9 cellular contexts compared by ENCODE assay signal in the genomic region with DNA sequence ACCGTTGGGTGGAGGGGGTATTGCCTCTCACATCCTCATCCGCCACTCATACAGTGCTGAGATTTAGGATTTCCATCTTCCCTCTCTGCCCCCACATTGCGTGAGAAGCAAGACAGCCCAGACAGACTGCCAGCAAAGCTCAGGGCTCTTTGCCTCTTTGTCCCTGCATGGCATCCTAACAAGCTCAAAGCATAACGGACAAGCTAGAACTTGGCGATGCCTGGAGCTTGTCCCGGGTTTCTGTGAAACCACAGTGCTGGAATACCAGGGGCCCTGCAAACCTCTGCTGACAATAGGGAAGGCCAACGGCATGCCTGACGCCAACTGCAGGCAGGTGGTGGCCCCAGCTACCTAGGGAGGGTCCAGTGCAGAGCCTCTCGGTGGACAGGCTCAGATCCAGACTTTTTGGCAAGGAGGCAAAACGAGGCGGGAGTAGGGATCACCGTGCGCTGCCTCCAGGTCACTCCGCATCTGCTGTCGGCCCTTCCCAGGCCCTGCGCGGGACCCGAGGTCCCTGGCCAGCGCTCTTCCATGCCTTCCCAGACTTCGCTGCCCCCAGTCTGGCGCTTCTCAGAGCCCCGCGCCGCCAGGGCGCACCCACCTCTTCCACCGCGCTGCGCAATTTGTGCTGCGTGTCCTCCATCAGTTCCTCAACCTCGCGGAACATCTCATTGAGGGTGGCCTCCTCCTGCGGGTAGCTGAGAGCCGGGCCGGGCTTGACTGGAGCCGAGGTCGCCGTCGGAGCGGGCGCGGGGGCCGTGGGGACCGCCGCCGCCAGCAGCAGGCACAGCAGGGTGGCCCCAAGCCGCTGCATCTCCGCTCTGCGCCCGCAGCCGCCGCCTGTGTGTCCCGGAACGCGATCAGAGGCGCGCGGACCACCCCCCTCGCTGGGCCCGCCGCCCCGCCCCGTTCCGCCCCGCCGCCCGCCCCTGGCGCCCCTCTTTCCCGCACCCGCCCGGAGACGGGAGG. TPM values are rescaled to one million over a fixed set of nuclear protein-coding genes. Genes with fewer than 3 reads are reported as not detected.
A peak's percentile ranks its signal among the peaks of the same experiment; 100 is the strongest.
DNase-seq lines count a peak whose midpoint lies in the region; ATAC-seq and TF ChIP-seq lines count a peak whose summit lies in the region.
"Had no signal": no experiment of that assay in that cellular context is flagged by ENCODE, and none has a peak within 500 bp of the region (broad histone marks: within the 10 kb centered on the region; RNA-seq: fewer than 3 reads in every experiment).

A gene (minus strand): TSS at position 858 of the 969 bp plus-strand sequence. CDS start 44 bp downstream, at position 814.

- H3K9ac ChIP-seq in NT2/D1 (ENCODE audit: insufficient read length, low read depth), result peak within 1 kb of the TSS; percentile 82

- no peak within 1 kb of the TSS for H3K27ac ChIP-seq in CD4-positive, alpha-beta T cell (ENCODE audit: low read depth, low read length)
- H3K27ac ChIP-seq in thymus (ENCODE audit: low read depth), result no peak within 1 kb of the TSS
- H3K27ac ChIP-seq: neutrophil had no signal

- no peak for TF ChIP-seq CTCF in CD4-positive, alpha-beta T cell (IDR thresholded peaks at IDR 0.05)
- TF ChIP-seq CTCF in endothelial cell (IDR thresholded peaks at IDR 0.05; ENCODE audit: unreplicated experiment) (no peak), mesothelial cell of epicardium (IDR thresholded peaks at IDR 0.05; ENCODE audit: unreplicated experiment) (no peak)

- H3K9me3 ChIP-seq in CD4-positive, alpha-beta T cell (ENCODE audit: control insufficient read depth, low read length), result no peaks in the 10 kb centered on the region
- H3K9me3 ChIP-seq in NT2/D1 (ENCODE audit: insufficient read depth, low read length) (no peaks in the 10 kb centered on the region), thymus (ENCODE audit: control insufficient read depth) (no peaks in the 10 kb centered on the region)
- H3K9me3 ChIP-seq: neutrophil had no signal

- H3K4me3 Mint-ChIP-seq in CD4-positive, alpha-beta T cell, result peak within 1 kb of the TSS; percentile 77
- H3K4me3 Mint-ChIP-seq in endothelial cell (ENCODE audit: unreplicated experiment) (peak within 1 kb of the TSS; percentile 89), mesothelial cell of epicardium (peak within 1 kb of the TSS; percentile 86)

- H3K36me3 Mint-ChIP-seq in CD4-positive, alpha-beta T cell (ENCODE audit: low read depth), result no peaks in the 10 kb centered on the region
- H3K36me3 Mint-ChIP-seq in endothelial cell (ENCODE audit: low read depth, unreplicated experiment), result no peaks in the 10 kb centered on the region
- H3K36me3 Mint-ChIP-seq in mesothelial cell of epicardium, result no peaks in the 10 kb centered on the region

- POLR2A ChIA-PET in CD4-positive, alpha-beta T cell (lab: Charles Lee), result interaction anchor here (0.9 kb wide), 1 partner anchor 13 kb away, joined by 3 read pairs; no protein-coding TSS in a partner anchor

- peaks cover 68% of the 10 kb centered on the region for H3K27me3 ChIP-seq in CD4-positive, alpha-beta T cell (ENCODE audit: control insufficient read depth, insufficient read depth, low read length)
- peaks cover 11% of the 10 kb centered on the region for H3K27me3 ChIP-seq in NT2/D1 (ENCODE audit: insufficient read depth, insufficient read length)
- peaks cover 45% of the 10 kb centered on the region for H3K27me3 ChIP-seq in thymus (ENCODE audit: control insufficient read depth, insufficient read depth)

- peak within 1 kb of the TSS; percentile 53 for H3K4me3 ChIP-seq in NT2/D1 (ENCODE audit: insufficient read length, low read depth)
- peak within 1 kb of the TSS; percentile 35 for H3K4me3 ChIP-seq in thymus (ENCODE audit: low read length)

- peaks cover 8% of the 10 kb centered on the region for H3K4me1 ChIP-seq in NT2/D1 (ENCODE audit: insufficient read depth, insufficient read length)
- H3K4me1 ChIP-seq in thymus (ENCODE audit: control insufficient read depth, insufficient read depth, low read length), result no peaks in the 10 kb centered on the region

- no peaks in the 10 kb centered on the region for H3K9me3 Mint-ChIP-seq in CD4-positive, alpha-beta T cell
- H3K9me3 Mint-ChIP-seq in endothelial cell (ENCODE audit: unreplicated experiment) (no peaks in the 10 kb centered on the region), mesothelial cell of epicardium (no peaks in the 10 kb centered on the region)

- DNase-seq in CD4-positive, alpha-beta T cell, result no peak
- DNase-seq in NT2/D1 (ENCODE audit: low read depth, low spot score), result no peak
- peak; percentile 16 for DNase-seq in endothelial cell (ENCODE audit: low spot score)
- peak in 1 of 2 experiments; percentile 51 for DNase-seq in mesothelial cell of epicardium (ENCODE audit: low spot score in 2 of 2, unreplicated experiment in 2 of 2)
- DNase-seq in NCI-H1930 (lab: John Stamatoyannopoulos, UW), result no peak
- no peak for DNase-seq in NCI-H2081 (lab: John Stamatoyannopoulos, UW)
- no peak for DNase-seq in activated CD8-positive, alpha-beta memory T cell treated with anti-CD3 and anti-CD28 coated beads, Interleukin-2, amount 50 U/mL, for 4 hours

- peaks cover 90% of the 10 kb centered on the region for H3K27me3 Mint-ChIP-seq in CD4-positive, alpha-beta T cell
- peaks cover 13% of the 10 kb centered on the region for H3K27me3 Mint-ChIP-seq in endothelial cell (ENCODE audit: unreplicated experiment)
- peaks cover 42% of the 10 kb centered on the region for H3K27me3 Mint-ChIP-seq in mesothelial cell of epicardium (ENCODE audit: low read depth)

- peak; percentile 26 for ATAC-seq in CD4-positive, alpha-beta T cell (ENCODE audit: poor library complexity)

- CTCF ChIA-PET in CD4-positive, alpha-beta T cell (lab: Charles Lee), result no interaction called here

- 9% methylated on average over 71 of the region's 71 CpGs for WGBS in thymus

- H3K27ac Mint-ChIP-seq in CD4-positive, alpha-beta T cell, result no peak within 1 kb of the TSS
- H3K27ac Mint-ChIP-seq in endothelial cell (ENCODE audit: unreplicated experiment), result peak within 1 kb of the TSS; percentile 48
- no peak within 1 kb of the TSS for H3K27ac Mint-ChIP-seq in mesothelial cell of epicardium

- peaks cover 12% of the 10 kb centered on the region for H3K4me1 Mint-ChIP-seq in CD4-positive, alpha-beta T cell (ENCODE audit: low read depth)
- H3K4me1 Mint-ChIP-seq in endothelial cell (ENCODE audit: unreplicated experiment) (peaks cover 9% of the 10 kb centered on the region), mesothelial cell of epicardium (peaks cover 11% of the 10 kb centered on the region)

- intact Hi-C loops in CD4-positive, alpha-beta T cell (cut with DNase I, micrococcal nuclease), result no loop called here

- peaks cover 47% of the 10 kb centered on the region for H3K36me3 ChIP-seq in NT2/D1 (ENCODE audit: insufficient read depth, insufficient read length, low read length)
- H3K36me3 ChIP-seq in thymus (ENCODE audit: control insufficient read depth, insufficient read depth), result no peaks in the 10 kb centered on the region
- H3K36me3 ChIP-seq: neutrophil had no signal

RNA-seq across cellular contexts. Expression of the gene that starts here (rescaled TPM):
- under 1 TPM; 0.61 to 0.71 TPM for total RNA-seq in CD4-positive, alpha-beta T cell
- total RNA-seq in endothelial cell (ENCODE audit: unreplicated experiment) (8.4 TPM), mesothelial cell of epicardium (29.5 to 30.0 TPM (median 29.7 TPM) in 3 replicates)
- polyA plus RNA-seq in thymus, result 12.8 TPM

Comparison
In these comparisons a context has a peak if more than half of its experiments do, and no peak if none do; other contexts are left out.
1. Peak in ATAC-seq in CD4-positive, alpha-beta T cell; RNA of the gene not detected or under 1 TPM.